Comparison of ENCODE assay signal across 1 cellular context in genomic region chr16:11252482-11252931, GRCh38.
TF ChIP-seq lines count a peak whose summit lies in the region.

No MANE protein-coding gene starts in this region.

TF ChIP-seq in GM23338, 12 proteins besides CTCF, POLR2A, EP300 and RAD21:
- no peak for TF ChIP-seq REST (IDR thresholded peaks at IDR 0.05; ENCODE audit: unreplicated experiment)
- TF ChIP-seq ZNF114 (CRISPR knock-in tag; IDR thresholded peaks at IDR 0.05) = no peak
- no peak for TF ChIP-seq EZH2phosphoT487 (IDR thresholded peaks at IDR 0.05; ENCODE audit: unreplicated experiment)
- no peak for TF ChIP-seq JUNB (IDR thresholded peaks at IDR 0.05; ENCODE audit: unreplicated experiment)
- TF ChIP-seq ZNF331 (CRISPR knock-in tag; IDR thresholded peaks at IDR 0.05; ENCODE audit: low read depth) = no peak
- no peak for TF ChIP-seq NANOG (IDR thresholded peaks at IDR 0.05; ENCODE audit: borderline replicate concordance)
- no peak for TF ChIP-seq POLR2AphosphoS5 (IDR thresholded peaks at IDR 0.05; ENCODE audit: low read depth)
- TF ChIP-seq CREB1 (CRISPR knock-in tag; IDR thresholded peaks at IDR 0.05; ENCODE audit: low read depth) = no peak
- no peak for TF ChIP-seq EZH2 (IDR thresholded peaks at IDR 0.05; ENCODE audit: low read depth, unreplicated experiment)
